In genomic region chr10:69663548-69663947, GRCh38 we compare ENCODE assay signal across 23 cellular contexts. TPM values are rescaled to one million over a fixed set of nuclear protein-coding genes. Genes with fewer than 3 reads are reported as not detected.
DNase-seq lines count a peak whose midpoint lies in the region; ATAC-seq, FAIRE-seq and TF ChIP-seq lines count a peak whose summit lies in the region.
"Had no signal": no experiment of that assay in that cellular context is flagged by ENCODE, and none has a peak within 500 bp of the region (broad histone marks: within the 10 kb centered on the region; RNA-seq: fewer than 3 reads in every experiment).

No MANE protein-coding gene starts in this region.

- H2BK120ac ChIP-seq in H1 (replicated peaks; ENCODE audit: low read depth, low read length) = no peak overlapping the region

- no peak overlapping the region for H3K27ac Mint-ChIP-seq in natural killer cell treated with Interleukin-12 subunit alpha and Interleukin-12 subunit beta and Interleukin-15 and Interleukin-18, amount 100 ng/mL, for 72 hours
- H3K27ac Mint-ChIP-seq: CD14-positive monocyte, T-cell had no signal

- H2AFZ ChIP-seq in H1 (ENCODE audit: low read length) (no peak overlapping the region), osteoblast (ENCODE audit: low read length) (no peak overlapping the region), SK-N-SH (ENCODE audit: low read depth) (no peak overlapping the region)

- TF ChIP-seq CTCF in H1 (IDR thresholded peaks at IDR 0.05; ENCODE audit: control extremely low read depth in 1 of 3, insufficient read depth in 1 of 3, low read depth in 1 of 3, low read length in 3 of 3) = peak; percentile 61 to 80 (median 74)
- TF ChIP-seq CTCF in osteoblast (IDR thresholded peaks at IDR 0.05; ENCODE audit: extremely low read depth, low read depth, low read length) = no peak
- no peak for TF ChIP-seq CTCF in SK-N-SH (IDR thresholded peaks at IDR 0.05)

- no peak overlapping the region for H4K91ac ChIP-seq in H1 (replicated peaks; ENCODE audit: insufficient read length, low read length)

- no peak overlapping the region; the same call in 1 of the 2 replicates for H3K18ac ChIP-seq in H1 (ENCODE audit: extremely low read depth, low read length)

- H3K4me3 ChIP-seq in H1 (ENCODE audit: extremely low read depth in 1 of 4, insufficient read depth in 2 of 4, low read depth in 3 of 4, low read length in 4 of 4) = no peak overlapping the region
- no peak overlapping the region for H3K4me3 ChIP-seq in osteoblast (ENCODE audit: insufficient read depth, low read length)
- H3K4me3 ChIP-seq in SK-N-SH (ENCODE audit: low read depth in 2 of 2, low read length in 1 of 2) = no peak overlapping the region
- H3K4me3 ChIP-seq: GM12878, HAP-1, left ventricle myocardium inferior, skin epidermis, tibial artery had no signal

- H2BK5ac ChIP-seq in H1 (ENCODE audit: low read depth, low read length) = no peak overlapping the region

- no peak overlapping the region for H3K27ac ChIP-seq in H1 (ENCODE audit: low read depth, low read length)
- H3K27ac ChIP-seq in osteoblast (ENCODE audit: low read depth, low read length) = no peak overlapping the region
- no peak overlapping the region for H3K27ac ChIP-seq in SK-N-SH (ENCODE audit: low read depth in 2 of 2, low read length in 1 of 2)
- H3K27ac ChIP-seq: left ventricle myocardium inferior, skin epidermis, tibial artery had no signal

- TF ChIP-seq POLR2A in H1 (IDR thresholded peaks at IDR 0.05; ENCODE audit: control extremely low read depth in 1 of 2, low read depth in 2 of 2, low read length in 2 of 2) = no peak

- no peak overlapping the region for H3K14ac ChIP-seq in H1 (ENCODE audit: insufficient read length)

- H3K56ac ChIP-seq in H1 (replicated peaks; ENCODE audit: insufficient read length, low read depth, low read length) = no peak overlapping the region

- no peak overlapping the region; the same call in 1 of the 2 replicates for H2BK15ac ChIP-seq in H1 (ENCODE audit: low read length)

- H3K36me3 ChIP-seq in H1 (ENCODE audit: control insufficient read depth in 2 of 4, insufficient read depth in 4 of 4, low read length in 3 of 4) (no peaks in the 10 kb centered on the region), osteoblast (ENCODE audit: insufficient read depth, low read length) (no peaks in the 10 kb centered on the region), SK-N-SH (replicated peaks in 1 of 2; ENCODE audit: control insufficient read depth in 1 of 2, insufficient read depth in 2 of 2, low read length in 1 of 2) (no peaks in the 10 kb centered on the region)
- H3K36me3 ChIP-seq: HAP-1, left ventricle myocardium inferior, tibial artery had no signal

- TF ChIP-seq EP300 in H1 (IDR thresholded peaks at IDR 0.05; ENCODE audit: borderline replicate concordance in 1 of 2, low read depth in 2 of 2, low read length in 2 of 2) (no peak), SK-N-SH (IDR thresholded peaks at IDR 0.05; ENCODE audit: borderline replicate concordance in 1 of 2, low read depth in 1 of 2, low read length in 1 of 2) (no peak)

- POLR2A ChIA-PET in H1 (lab: Charles Lee; ENCODE audit: partially characterized antibody) = interaction anchor here (0.8 to 0.9 kb wide), 2 partner anchors 21 to 23 kb away, joined by 3 to 4 read pairs; no protein-coding TSS in a partner anchor
- POLR2A ChIA-PET in SK-N-SH (lab: Yijun Ruan, JAX) = no interaction called here

- no peak overlapping the region for H3K9ac ChIP-seq in H1 (replicated peaks in 1 of 4; ENCODE audit: extremely low read depth in 1 of 4, low read depth in 3 of 4, low read length in 3 of 4)
- no peak overlapping the region for H3K9ac ChIP-seq in SK-N-SH

- FAIRE-seq in H1 (lab: Jason Lieb, UNC) = no peak
- FAIRE-seq: endometrium, GM12878 had no signal

- TF ChIP-seq RAD21 in H1 (IDR thresholded peaks at IDR 0.05 in 1 of 2, conservative IDR thresholded peaks at IDR 0.05 in 1 of 2; ENCODE audit: low read depth in 2 of 2, low read length in 2 of 2) (peak; percentile 26 to 41; a peak in 3 of 4 replicates), SK-N-SH (IDR thresholded peaks at IDR 0.05; ENCODE audit: low read length) (no peak)

- 51% methylated on average over 4 of the region's 6 CpGs; no CpG with 5 or more reads in 1 of the 2 experiments for WGBS in H1 (ENCODE audit: extremely low coverage in 1 of 2, insufficient coverage in 1 of 2, insufficient read length in 1 of 2, insufficient replicate concordance in 2 of 2, low coverage in 1 of 2, low lambda C conversion rate in 2 of 2, missing lambda C conversion rate in 1 of 2), 2 experiments
- no CpG with 5 or more reads among the region's 6 CpGs for WGBS in SK-N-SH (ENCODE audit: low lambda C conversion rate)

- H4K8ac ChIP-seq in H1 (ENCODE audit: extremely low read depth, insufficient read depth, low read length) = no peak overlapping the region; the same call in 1 of the 2 replicates

- H3K79me2 ChIP-seq in H1 (ENCODE audit: control insufficient read depth in 1 of 2, insufficient read depth in 2 of 2, low read length in 2 of 2) (no peaks in the 10 kb centered on the region), osteoblast (ENCODE audit: insufficient read depth, low read length) (no peaks in the 10 kb centered on the region), SK-N-SH (ENCODE audit: insufficient read depth) (no peaks in the 10 kb centered on the region)

- CTCF ChIA-PET in H1 (lab: Charles Lee; ENCODE audit: partially characterized antibody) (interaction anchor here (0.7 to 59.4 kb wide), 20 partner anchors 10 to 433 kb away, joined by 3 to 1374 read pairs (median 4); partner anchors contain the start of gene FAM241B), SK-N-SH (lab: Yijun Ruan, JAX) (interaction anchor here (1.0 to 15.5 kb wide), 10 partner anchors 9 to 65 kb away, joined by 3 to 152 read pairs (median 6); no protein-coding TSS in a partner anchor)

- no peaks in the 10 kb centered on the region; a peak in 1 of 7 replicates for H3K27me3 ChIP-seq in H1 (replicated peaks in 1 of 4; ENCODE audit: control insufficient read depth in 3 of 4, extremely low read depth in 1 of 4, insufficient read depth in 3 of 4, low read length in 3 of 4)
- peaks cover 41% of the 10 kb centered on the region for H3K27me3 ChIP-seq in osteoblast (ENCODE audit: insufficient read depth, low read length)
- peaks cover 46% of the 10 kb centered on the region for H3K27me3 ChIP-seq in SK-N-SH (ENCODE audit: insufficient read depth)

- no peak overlapping the region for H3K4me3 Mint-ChIP-seq in natural killer cell treated with Interleukin-12 subunit alpha and Interleukin-12 subunit beta and Interleukin-15 and Interleukin-18, amount 100 ng/mL, for 72 hours
- H3K4me3 Mint-ChIP-seq: CD14-positive monocyte, T-cell had no signal

- H4K20me1 ChIP-seq in H1 (replicated peaks in 1 of 2; ENCODE audit: control insufficient read depth in 1 of 2, insufficient read depth in 2 of 2, low read length in 2 of 2) = no peaks in the 10 kb centered on the region
- H4K20me1 ChIP-seq in osteoblast (ENCODE audit: insufficient read depth, low read length) = no peaks in the 10 kb centered on the region
- H4K20me1 ChIP-seq in SK-N-SH (ENCODE audit: insufficient read depth) = no peaks in the 10 kb centered on the region

- no peak for ATAC-seq in natural killer cell treated with Interleukin-12 subunit alpha and Interleukin-12 subunit beta and Interleukin-15 and Interleukin-18, amount 100 ng/mL, for 72 hours
- no peak for ATAC-seq in GM18858 (IDR thresholded peaks at IDR 0.05; ENCODE audit: unreplicated experiment)
- ATAC-seq: GM12878, T-cell had no signal

- no peak overlapping the region for H2AK5ac ChIP-seq in H1 (ENCODE audit: low read depth, low read length)

- H3K79me1 ChIP-seq in H1 (ENCODE audit: low read depth, low read length) = no peaks in the 10 kb centered on the region

- no peaks in the 10 kb centered on the region for H3K9me3 Mint-ChIP-seq in natural killer cell treated with Interleukin-12 subunit alpha and Interleukin-12 subunit beta and Interleukin-15 and Interleukin-18, amount 100 ng/mL, for 72 hours
- H3K9me3 Mint-ChIP-seq: T-cell had no signal

- H3K9me2 ChIP-seq in SK-N-SH = no peaks in the 10 kb centered on the region

- no peak overlapping the region for H3K23ac ChIP-seq in H1 (ENCODE audit: insufficient read length)

- no peaks in the 10 kb centered on the region for H3K36me3 Mint-ChIP-seq in natural killer cell treated with Interleukin-12 subunit alpha and Interleukin-12 subunit beta and Interleukin-15 and Interleukin-18, amount 100 ng/mL, for 72 hours
- H3K36me3 Mint-ChIP-seq: CD14-positive monocyte, T-cell had no signal

- H3K4me2 ChIP-seq in H1 (ENCODE audit: insufficient read depth in 1 of 2, low read depth in 2 of 2, low read length in 2 of 2) (no peak overlapping the region), osteoblast (ENCODE audit: insufficient read depth, low read length) (no peak overlapping the region), SK-N-SH (no peak overlapping the region)

- H3K23me2 ChIP-seq in H1 (ENCODE audit: low read depth, low read length) = no peaks in the 10 kb centered on the region

- H2BK20ac ChIP-seq in H1 (ENCODE audit: low read length) = 0 out of 2 replicates have a peak overlapping the region, but pooled peaks have one; percentile 67

- no peak overlapping the region for H4K5ac ChIP-seq in H1 (ENCODE audit: insufficient read length, low read depth, low read length)

- DNase-seq in DMS53 (lab: John Stamatoyannopoulos, UW) = peak; percentile 36
- no peak for DNase-seq in DMS53 treated with DMSO at 0.1 percent for 48 hours (lab: John Stamatoyannopoulos, UW; ENCODE audit: unreplicated experiment)
- peak; percentile 42 for DNase-seq in NAMALWA (ENCODE audit: low spot score)
- peak in 1 of 2 experiments; percentile 66 for DNase-seq in H1 (ENCODE audit: low read depth in 1 of 2, low spot score in 2 of 2)
- peak; percentile 77 for DNase-seq in osteoblast (ENCODE audit: insufficient read length, low spot score, missing footprints)
- DNase-seq in natural killer cell treated with Interleukin-12 subunit alpha and Interleukin-12 subunit beta and Interleukin-15 and Interleukin-18, amount 100 ng/mL, for 72 hours (ENCODE audit: low spot score) = no peak
- DNase-seq in SK-N-SH = no peak
- DNase-seq: 8988T; activated CD4-positive, CD25-positive, alpha-beta regulatory T cell; activated gamma-delta T cell treated with Interleukin-2 at 50 U/mL for 16 hours; left ventricle myocardium inferior; MV-4-11; NCI-H2081; NCI-H774; T-cell; tibial artery had no signal

- no peaks in the 10 kb centered on the region for H3F3A ChIP-seq in SK-N-SH (replicated peaks; ENCODE audit: insufficient read depth)

- peaks cover 3 to 12% of the 10 kb centered on the region in 2 donors for H3K27me3 Mint-ChIP-seq in natural killer cell treated with Interleukin-12 subunit alpha and Interleukin-12 subunit beta and Interleukin-15 and Interleukin-18, amount 100 ng/mL, for 72 hours

- H3K9me3 ChIP-seq in H1 (ENCODE audit: insufficient read depth in 2 of 2, low read depth in 1 of 2, low read length in 1 of 2) (no peaks in the 10 kb centered on the region), osteoblast (ENCODE audit: low read depth, low read length) (no peaks in the 10 kb centered on the region), SK-N-SH (no peaks in the 10 kb centered on the region)
- H3K9me3 ChIP-seq: HAP-1, left ventricle myocardium inferior, tibial artery had no signal

- H3K4me1 Mint-ChIP-seq in natural killer cell treated with Interleukin-12 subunit alpha and Interleukin-12 subunit beta and Interleukin-15 and Interleukin-18, amount 100 ng/mL, for 72 hours (ENCODE audit: low read depth in 2 of 2) = no peaks in the 10 kb centered on the region
- H3K4me1 Mint-ChIP-seq: CD14-positive monocyte, T-cell had no signal

- H3K4me1 ChIP-seq in H1 (replicated peaks in 1 of 4; ENCODE audit: control insufficient read depth in 3 of 4, insufficient read depth in 4 of 4, low read length in 3 of 4) = peaks cover 0 to 8% (median 1%) of the 10 kb centered on the region in 4 experiments; a peak in 3 of 7 replicates
- H3K4me1 ChIP-seq in osteoblast (ENCODE audit: insufficient read depth, low read length) = no peaks in the 10 kb centered on the region
- peaks cover 0 to 22% of the 10 kb centered on the region in 2 experiments; a peak in 1 of 4 replicates for H3K4me1 ChIP-seq in SK-N-SH (ENCODE audit: control insufficient read depth in 1 of 2, insufficient read depth in 2 of 2, low read depth in 1 of 2, low read length in 1 of 2)
- H3K4me1 ChIP-seq: HAP-1, left ventricle myocardium inferior, tibial artery had no signal

- no peak overlapping the region for H3K4ac ChIP-seq in H1 (replicated peaks; ENCODE audit: insufficient read length, low read depth, low read length)

- peak overlapping the region; percentile 50; the same call in 1 of the 2 replicates for H2BK12ac ChIP-seq in H1 (ENCODE audit: low read depth, low read length)

RNA-seq across cellular contexts. Expression of gene FAM241B, which starts 33.5 kb away (rescaled TPM):
- total RNA-seq in H1 (2021; fragmentation: NEBNext Ultra II Directional; extraction: Animal tissue kit (Norgen Biotek cat#: 25700)) = 18.6 and 19.3 TPM in 2 replicates
- polyA plus RNA-seq in H1 (2011; rRNA removed) (29.2 and 30.1 TPM in 2 replicates), SK-N-SH (2012; rRNA removed) (16.0 and 19.2 TPM in 2 replicates)
- polyA plus RNA-seq in H1 (2011; cell fraction: cytosol; rRNA removed) = 33.7 TPM
- polyA plus RNA-seq in H1 (2011; cell fraction: nucleus; rRNA removed) = 23.0 TPM
- 24.7 to 33.7 TPM (median 28.7 TPM) in 4 replicates for polyA plus RNA-seq in H1 (2012, experiment 1 of 2)
- polyA plus RNA-seq in H1 (2012, experiment 2 of 2) = 21.4 TPM
- 18.9 TPM for polyA plus RNA-seq in H1 (2013, experiment 1 of 2)
- polyA plus RNA-seq in H1 (2013, experiment 2 of 2) = 20.3 TPM
- polyA minus RNA-seq in H1 (2011; rRNA and poly(A)+ RNA removed) = 9.3 and 11.0 TPM in 2 replicates
- polyA minus RNA-seq in H1 (2011; cell fraction: cytosol; rRNA and poly(A)+ RNA removed) = 8.7 TPM
- polyA minus RNA-seq in H1 (2011; cell fraction: nucleus; rRNA and poly(A)+ RNA removed) = 14.9 TPM
- 0.36 TPM in 1 of 2 replicates, not detected in the other for total RNA-seq in osteoblast
- total RNA-seq in natural killer cell treated with Interleukin-12 subunit alpha and Interleukin-12 subunit beta and Interleukin-15 and Interleukin-18, amount 100 ng/mL, for 72 hours = 1 to 10 TPM; 1.1 to 3.0 TPM
- polyA plus RNA-seq in SK-N-SH (2012; cell fraction: cytosol; rRNA removed) = 15.6 and 16.3 TPM in 2 replicates
- 14.5 and 14.8 TPM in 2 replicates for polyA plus RNA-seq in SK-N-SH (2012; cell fraction: nucleus; rRNA removed)
- total RNA-seq: fibroblast of villous mesenchyme had no signal
- polyA plus RNA-seq: CD14-positive monocyte had no signal

Comparison
In these comparisons a context has a peak if more than half of its experiments do, and no peak if none do; other contexts are left out.
1. DNase-seq: peak in DMS53 (single experiment), NAMALWA (single experiment) and osteoblast (single experiment); none in DMS53 treated with DMSO at 0.1 percent for 48 hours (single experiment), natural killer cell treated with Interleukin-12 subunit alpha and Interleukin-12 subunit beta and Interleukin-15 and Interleukin-18, amount 100 ng/mL, for 72 hours (single experiment) and SK-N-SH (single experiment).
2. CTCF ChIP-seq: peak in H1 (3 of 3); none in osteoblast (single experiment) and SK-N-SH (single experiment).